In genomic region chr12:46124132-46124847, GRCh38 we compare ENCODE assay signal across 14 cellular contexts.
DNase-seq lines count a peak whose midpoint lies in the region; ATAC-seq and TF ChIP-seq lines count a peak whose summit lies in the region.
"Had no signal": no experiment of that assay in that cellular context is flagged by ENCODE, and none has a peak within 500 bp of the region (broad histone marks: within the 10 kb centered on the region; RNA-seq: fewer than 3 reads in every experiment).

No MANE protein-coding gene starts in this region.

- TF ChIP-seq EP300 in SK-N-SH (IDR thresholded peaks at IDR 0.05; ENCODE audit: borderline replicate concordance in 1 of 2, low read depth in 1 of 2, low read length in 1 of 2), result peak in 1 of 2 experiments; percentile 9; a peak in 1 of 4 replicates

- no peak overlapping the region for H3K4me3 ChIP-seq in mammary epithelial cell (replicated peaks in 1 of 3; ENCODE audit: insufficient read depth in 1 of 3, low read depth in 2 of 3, low read length in 3 of 3)
- peak overlapping the region in 1 of 2 experiments; percentile 41; a peak in 1 of 4 replicates for H3K4me3 ChIP-seq in SK-N-SH (ENCODE audit: low read depth in 2 of 2, low read length in 1 of 2)
- no peak overlapping the region for H3K4me3 ChIP-seq in hepatocyte
- H3K4me3 ChIP-seq: upper lobe of left lung had no signal

- TF ChIP-seq CTCF in mammary epithelial cell (conservative IDR thresholded peaks at IDR 0.05 in 1 of 2, IDR thresholded peaks at IDR 0.05 in 1 of 2; ENCODE audit: extremely low read depth in 1 of 2, insufficient read depth in 1 of 2, low read depth in 1 of 2, low read length in 2 of 2) (no peak), MCF 10A (IDR thresholded peaks at IDR 0.05; ENCODE audit: unreplicated experiment) (no peak), SK-N-SH (IDR thresholded peaks at IDR 0.05) (no peak), hepatocyte (IDR thresholded peaks at IDR 0.05; ENCODE audit: poor library complexity) (no peak), type B pancreatic cell (conservative IDR thresholded peaks at IDR 0.05) (no peak)

- H3F3A ChIP-seq in SK-N-SH (replicated peaks; ENCODE audit: insufficient read depth), result peaks cover 6% of the 10 kb centered on the region

- no peak overlapping the region for H3K9ac ChIP-seq in mammary epithelial cell (ENCODE audit: insufficient read depth, low read length)
- H3K9ac ChIP-seq in SK-N-SH, result peak overlapping the region; percentile 10; the same call in 1 of the 2 replicates

- no peak overlapping the region for H3K27ac Mint-ChIP-seq in MCF 10A (ENCODE audit: low read depth, unreplicated experiment)
- H3K27ac Mint-ChIP-seq in type B pancreatic cell, result no peak overlapping the region
- H3K27ac Mint-ChIP-seq: nephron progenitor cell had no signal

- peaks cover 13% of the 10 kb centered on the region for H3K4me1 Mint-ChIP-seq in MCF 10A (ENCODE audit: insufficient read depth, unreplicated experiment)
- peaks cover 9% of the 10 kb centered on the region for H3K4me1 Mint-ChIP-seq in type B pancreatic cell (ENCODE audit: unreplicated experiment)

- H3K9me2 ChIP-seq in SK-N-SH, result no peaks in the 10 kb centered on the region
- H3K9me2 ChIP-seq in hepatocyte (replicated peaks; ENCODE audit: insufficient read depth), result no peaks in the 10 kb centered on the region

- H3K4me1 ChIP-seq in mammary epithelial cell (ENCODE audit: insufficient read depth, low read length) (peaks cover 10% of the 10 kb centered on the region), SK-N-SH (ENCODE audit: control insufficient read depth in 1 of 2, insufficient read depth in 2 of 2, low read depth in 1 of 2, low read length in 1 of 2) (no peaks in the 10 kb centered on the region; a peak in 2 of 4 replicates), hepatocyte (ENCODE audit: insufficient read depth) (peaks cover 22% of the 10 kb centered on the region)
- H3K4me1 ChIP-seq: gastrocnemius medialis had no signal

- POLR2A ChIA-PET in MCF 10A (lab: Yijun Ruan, JAX), result interaction anchor here (0.6 to 4.6 kb wide), 25 partner anchors 10 to 860 kb away, joined by 3 to 29 read pairs (median 4); partner anchors contain the start of genes SCAF11 and SLC38A1
- POLR2A ChIA-PET in SK-N-SH (lab: Yijun Ruan, JAX), result no interaction called here

- no peak for TF ChIP-seq RAD21 in SK-N-SH (IDR thresholded peaks at IDR 0.05; ENCODE audit: low read length)

- no TSS peak for BruUV-seq in mammary epithelial cell (replicated peaks; lab: Mats Ljungman, UMichigan)
- no TSS peak for BruUV-seq in MCF 10A (replicated peaks; lab: Mats Ljungman, UMichigan)

- no peaks in the 10 kb centered on the region for H3K9me3 Mint-ChIP-seq in MCF 10A (ENCODE audit: unreplicated experiment)
- no peaks in the 10 kb centered on the region for H3K9me3 Mint-ChIP-seq in type B pancreatic cell
- H3K9me3 Mint-ChIP-seq: IgD-negative memory B cell, nephron progenitor cell had no signal

- no peaks in the 10 kb centered on the region for H3K79me2 ChIP-seq in mammary epithelial cell (ENCODE audit: insufficient read depth, low read length)
- no peaks in the 10 kb centered on the region for H3K79me2 ChIP-seq in SK-N-SH (ENCODE audit: insufficient read depth)
- no peaks in the 10 kb centered on the region for H3K79me2 ChIP-seq in hepatocyte

- H3K27me3 ChIP-seq in mammary epithelial cell (ENCODE audit: insufficient read depth, low read length) (no peaks in the 10 kb centered on the region), SK-N-SH (ENCODE audit: insufficient read depth) (no peaks in the 10 kb centered on the region), hepatocyte (no peaks in the 10 kb centered on the region)
- H3K27me3 ChIP-seq: gastrocnemius medialis, spleen, upper lobe of left lung had no signal

- H3K36me3 ChIP-seq in mammary epithelial cell (ENCODE audit: insufficient read depth, low read length), result no peaks in the 10 kb centered on the region
- no peaks in the 10 kb centered on the region for H3K36me3 ChIP-seq in SK-N-SH (replicated peaks in 1 of 2; ENCODE audit: control insufficient read depth in 1 of 2, insufficient read depth in 2 of 2, low read length in 1 of 2)
- no peaks in the 10 kb centered on the region for H3K36me3 ChIP-seq in hepatocyte (replicated peaks; ENCODE audit: insufficient read depth, low read depth)
- H3K36me3 ChIP-seq: gastrocnemius medialis, spleen, upper lobe of left lung had no signal

- no peak for ATAC-seq in HG02884 (IDR thresholded peaks at IDR 0.05; ENCODE audit: unreplicated experiment)

- H3K9me3 ChIP-seq in mammary epithelial cell (replicated peaks; ENCODE audit: insufficient read depth, low read length) (no peaks in the 10 kb centered on the region), SK-N-SH (no peaks in the 10 kb centered on the region), hepatocyte (ENCODE audit: low read depth) (no peaks in the 10 kb centered on the region)
- H3K9me3 ChIP-seq: gastrocnemius medialis, spleen, upper lobe of left lung had no signal

- H3K27me3 Mint-ChIP-seq in MCF 10A (ENCODE audit: insufficient read depth, unreplicated experiment), result peaks cover 16% of the 10 kb centered on the region
- peaks cover 20% of the 10 kb centered on the region for H3K27me3 Mint-ChIP-seq in type B pancreatic cell

- no peak for DNase-seq in mammary epithelial cell
- DNase-seq in MCF 10A (ENCODE audit: unreplicated experiment), result no peak
- no peak for DNase-seq in SK-N-SH
- DNase-seq in hepatocyte (ENCODE audit: low spot score), result no peak
- no peak for DNase-seq in type B pancreatic cell (ENCODE audit: extremely low spot score, unreplicated experiment)
- no peak for DNase-seq in NCI-H1417 treated with DMSO at 0.1 percent for 48 hours (lab: John Stamatoyannopoulos, UW)
- DNase-seq in inferior parietal cortex (ENCODE audit: extremely low spot score), result no peak
- DNase-seq: 8988T, spleen had no signal

- H3K36me3 Mint-ChIP-seq in MCF 10A (ENCODE audit: insufficient read depth, unreplicated experiment), result no peaks in the 10 kb centered on the region
- no peaks in the 10 kb centered on the region for H3K36me3 Mint-ChIP-seq in type B pancreatic cell
- H3K36me3 Mint-ChIP-seq: IgD-negative memory B cell had no signal

- H2AFZ ChIP-seq in mammary epithelial cell (ENCODE audit: low read depth, low read length) (peak overlapping the region; percentile 52), SK-N-SH (ENCODE audit: low read depth) (peak overlapping the region; percentile 87; the same call in 1 of the 2 replicates), hepatocyte (no peak overlapping the region)

- H3K27ac ChIP-seq in mammary epithelial cell (ENCODE audit: insufficient read depth, low read depth, low read length) (no peak overlapping the region), SK-N-SH (ENCODE audit: low read depth in 2 of 2, low read length in 1 of 2) (peak overlapping the region in 1 of 2 experiments; percentile 41; a peak in 1 of 4 replicates), hepatocyte (no peak overlapping the region)
- H3K27ac ChIP-seq: gastrocnemius medialis, spleen, upper lobe of left lung had no signal

- H4K20me1 ChIP-seq in mammary epithelial cell (ENCODE audit: insufficient read depth, low read length) (no peaks in the 10 kb centered on the region), SK-N-SH (ENCODE audit: insufficient read depth) (no peaks in the 10 kb centered on the region), hepatocyte (ENCODE audit: insufficient read depth, poor library complexity, severe bottlenecking) (no peaks in the 10 kb centered on the region)

- in situ Hi-C loops in mammary epithelial cell (cut with MboI; ENCODE audit: low sequenced_read_pairs in 2 of 2), result no loop called here

- H3K4me2 ChIP-seq in mammary epithelial cell (ENCODE audit: insufficient read depth, low read depth, low read length) (peak overlapping the region; percentile 77), SK-N-SH (peak overlapping the region; percentile 40), hepatocyte (peak overlapping the region; percentile 68)

- H3K4me3 Mint-ChIP-seq in MCF 10A (ENCODE audit: unreplicated experiment) (no peak overlapping the region), type B pancreatic cell (peak overlapping the region; percentile 69)

- CTCF ChIA-PET in mammary epithelial cell (lab: Charles Lee; ENCODE audit: low non-redundant PET) (interaction anchor here (0.6 to 1.3 kb wide), 9 partner anchors 10 to 1423 kb away, joined by 3 to 25 read pairs (median 7); no protein-coding TSS in a partner anchor), MCF 10A (lab: Yijun Ruan, JAX) (interaction anchor here (0.6 to 3.9 kb wide), 60 partner anchors 7 to 1035 kb away, joined by 3 to 37 read pairs (median 4); partner anchors contain the start of gene SLC38A1), SK-N-SH (lab: Yijun Ruan, JAX) (interaction anchor here (0.5 to 5.6 kb wide), 58 partner anchors 8 to 897 kb away, joined by 3 to 33 read pairs (median 5); partner anchors contain the start of genes SCAF11 and SLC38A1)

- intact Hi-C loops in mammary epithelial cell (cut with micrococcal nuclease) (loop anchor here (2.0 to 10.0 kb wide), 2 partner anchors 551 to 811 kb away; no protein-coding TSS in a partner anchor), MCF 10A (cut with micrococcal nuclease) (loop anchor here (10.0 kb wide), 1 partner anchor 891 kb away; no protein-coding TSS in a partner anchor)

- 69% methylated on average over 5 of the region's 5 CpGs for WGBS in mammary epithelial cell (ENCODE audit: low coverage, missing lambda C conversion rate)
- 42% methylated on average over 5 of the region's 5 CpGs for WGBS in SK-N-SH (ENCODE audit: low lambda C conversion rate)
- 20% methylated on average over 5 of the region's 5 CpGs for WGBS in hepatocyte (ENCODE audit: low lambda C conversion rate, missing lambda C conversion rate)

- dilution Hi-C loops in mammary epithelial cell (cut with HindIII; ENCODE audit: low sequenced_read_pairs), result no loop called here

TF ChIP-seq in SK-N-SH, 30 proteins besides CTCF, POLR2A, EP300 and RAD21:
- TF ChIP-seq FOSL2 (IDR thresholded peaks at IDR 0.05; ENCODE audit: borderline replicate concordance, low read depth) (no peak), MAX (IDR thresholded peaks at IDR 0.05; ENCODE audit: low read depth) (no peak), SIN3A (IDR thresholded peaks at IDR 0.05; ENCODE audit: borderline replicate concordance, low read depth, low read length) (no peak), NFIC (IDR thresholded peaks at IDR 0.05; ENCODE audit: borderline replicate concordance) (peak; percentile 64), TCF12 (IDR thresholded peaks at IDR 0.05) (peak; percentile 52; the same call in 1 of the 2 replicates), RCOR1 (IDR thresholded peaks at IDR 0.05; ENCODE audit: low read length) (no peak)
